In the genomic region with DNA sequence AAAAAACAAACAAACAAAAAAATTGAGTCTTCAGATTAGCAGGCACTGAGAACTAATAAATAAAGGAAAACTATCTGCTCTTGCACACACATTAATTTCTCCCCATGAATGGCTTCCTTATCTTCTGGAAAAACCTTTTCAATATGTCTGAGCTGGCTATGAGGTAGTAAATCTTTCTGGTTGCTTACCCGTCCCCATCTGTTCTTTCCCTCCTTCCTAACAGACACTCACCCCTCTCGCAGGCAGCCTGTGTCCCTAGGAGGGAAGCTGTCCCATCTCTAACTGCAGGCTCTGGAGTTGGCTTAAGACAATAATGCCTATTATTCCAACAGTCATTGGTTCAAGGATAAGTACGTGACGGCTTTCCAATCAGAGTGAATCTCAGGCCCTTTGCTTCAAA, we compare ENCODE assay signal across 27 cellular contexts.
"Had no signal": no experiment of that assay in that cellular context is flagged by ENCODE, and none has a peak within 500 bp of the region (broad histone marks: within the 10 kb centered on the region; RNA-seq: fewer than 3 reads in every experiment).

No MANE protein-coding gene starts in this region.

- H3K9me3 ChIP-seq: gastrocnemius medialis, heart left ventricle, left lung, pancreas, prostate gland, right atrium auricular region, suprapubic skin, transverse colon, upper lobe of right lung, uterus had no signal

- H3K36me3 ChIP-seq: gastrocnemius medialis, heart left ventricle, left lung, pancreas, prostate gland, right atrium auricular region, suprapubic skin, transverse colon, upper lobe of right lung, uterus had no signal

- H3K27me3 ChIP-seq: dorsolateral prefrontal cortex, gastrocnemius medialis, heart left ventricle, left lung, pancreas, right atrium auricular region, suprapubic skin, transverse colon, upper lobe of right lung, uterus had no signal

- H3K4me1 ChIP-seq: gastrocnemius medialis, heart left ventricle, left lung, right atrium auricular region, suprapubic skin, upper lobe of right lung, uterus had no signal

- DNase-seq: dorsolateral prefrontal cortex; effector CD4-positive, alpha-beta T cell; foreskin fibroblast; gastrocnemius medialis; heart left ventricle; hippocampal formation; left cardiac atrium; left lung; mammary epithelial cell; naive thymus-derived CD8-positive, alpha-beta T cell; nephron progenitor cell; occipital lobe; pancreas; stimulated activated CD4-positive, alpha-beta T cell treated with anti-CD3 and anti-CD28 coated beads, Interleukin-12 subunit alpha, Interleukin-12 subunit beta, amount 100 ng/mL, for 4 hours; stimulated activated CD4-positive, alpha-beta T cell treated with anti-CD3 and anti-CD28 coated beads, Interleukin-1b, Interleukin-23, amount 100 ng/mL, for 48 hours; stimulated activated CD4-positive, alpha-beta T cell treated with anti-CD3 and anti-CD28 coated beads, Interleukin-4, amount 100 ng/mL, for 1 hour; stimulated activated CD8-positive, alpha-beta memory T cell treated with anti-CD3 and anti-CD28 coated beads, Interleukin-4, amount 100 ng/mL, for 48 hours; stimulated activated naive CD4-positive, alpha-beta T cell; stimulated activated naive CD8-positive, alpha-beta T cell treated with anti-CD3 and anti-CD28 coated beads, Interleukin-15, amount 100 ng/mL, for 72 hours; transverse colon; upper lobe of right lung; uterus had no signal

- ATAC-seq: gastrocnemius medialis; heart left ventricle; left cardiac atrium; left lung; naive thymus-derived CD8-positive, alpha-beta T cell; pancreas; sciatic nerve; stimulated activated naive CD8-positive, alpha-beta T cell treated with anti-CD3 and anti-CD28 coated beads, Interleukin-15, amount 100 ng/mL, for 72 hours; upper lobe of right lung had no signal

- H3K4me3 ChIP-seq: dorsolateral prefrontal cortex, gastrocnemius medialis, heart left ventricle, left lung, pancreas, prostate gland, right atrium auricular region, smooth muscle cell, suprapubic skin, transverse colon, upper lobe of right lung, uterus had no signal

- H3K27ac ChIP-seq: dorsolateral prefrontal cortex, gastrocnemius medialis, heart left ventricle, left lung, pancreas, prostate gland, right atrium auricular region, suprapubic skin, transverse colon, upper lobe of right lung, uterus had no signal

- H3K4me2 ChIP-seq: smooth muscle cell had no signal
